8 cellular contexts compared by ENCODE assay signal in genomic region chr9:129436751-129437625, GRCh38.
DNase-seq lines count a peak whose midpoint lies in the region; ATAC-seq, FAIRE-seq and TF ChIP-seq lines count a peak whose summit lies in the region.

No MANE protein-coding gene starts in this region.

- CTCF ChIA-PET in SK-N-SH (lab: Yijun Ruan, JAX): interaction anchor here (0.9 to 2.1 kb wide), 7 partner anchors 9 to 298 kb away, joined by 3 to 9 read pairs (median 4); no protein-coding TSS in a partner anchor

- H3K79me2 ChIP-seq in SK-N-SH (ENCODE audit: insufficient read depth): no peaks in the 10 kb centered on the region

- no peaks in the 10 kb centered on the region for H3K9me3 ChIP-seq in SK-N-SH

- TF ChIP-seq RAD21 in SK-N-SH (IDR thresholded peaks at IDR 0.05; ENCODE audit: low read length): no peak; the same call in 1 of the 2 replicates

- peak overlapping the region; percentile 64 for H3K9ac ChIP-seq in SK-N-SH

- H2AFZ ChIP-seq in SK-N-SH (ENCODE audit: low read depth): peak overlapping the region; percentile 82; the same call in 1 of the 2 replicates

- H3K36me3 ChIP-seq in SK-N-SH (replicated peaks in 1 of 2; ENCODE audit: control insufficient read depth in 1 of 2, insufficient read depth in 2 of 2, low read length in 1 of 2): no peaks in the 10 kb centered on the region
- H3K36me3 ChIP-seq in bronchial epithelial cell (ENCODE audit: control insufficient read depth, insufficient read depth, low read length): no peaks in the 10 kb centered on the region

- H3K9me2 ChIP-seq in SK-N-SH: no peaks in the 10 kb centered on the region

- H3K4me3 ChIP-seq in SK-N-SH (ENCODE audit: low read depth in 2 of 2, low read length in 1 of 2) (peak overlapping the region; percentile 51 to 70), bronchial epithelial cell (ENCODE audit: low read depth, low read length) (peak overlapping the region; percentile 16), skin epidermis (peak overlapping the region; percentile 33 to 55 (median 40))

- TF ChIP-seq CTCF in SK-N-SH (IDR thresholded peaks at IDR 0.05) (no peak), bronchial epithelial cell (IDR thresholded peaks at IDR 0.05; ENCODE audit: insufficient read depth, low read length, severe bottlenecking) (no peak)

- 53% methylated on average over 65 of the region's 78 CpGs for WGBS in SK-N-SH (ENCODE audit: low lambda C conversion rate)

- FAIRE-seq in bronchial epithelial cell (lab: Jason Lieb, UNC): no peak

- H3K27ac ChIP-seq in SK-N-SH (ENCODE audit: low read depth in 2 of 2, low read length in 1 of 2): peak overlapping the region in 1 of 2 experiments; percentile 64; a peak in 3 of 4 replicates
- H3K27ac ChIP-seq in skin epidermis: peak overlapping the region in 18 of 21 experiments; percentile 0 to 84 (median 63)

- DNase-seq in NCI-H345 (lab: John Stamatoyannopoulos, UW) (peak; percentile 21), NCI-H345 treated with DMSO at 0.1 percent for 48 hours (lab: John Stamatoyannopoulos, UW; ENCODE audit: unreplicated experiment) (no peak), SK-N-SH (peak; percentile 88), bronchial epithelial cell (ENCODE audit: low read depth) (no peak), islet precursor cell (peak; percentile 74), kidney tubule cell (ENCODE audit: low spot score) (no peak)

- H3K4me2 ChIP-seq in SK-N-SH: peak overlapping the region; percentile 92

- peaks cover 0 to 26% of the 10 kb centered on the region in 2 experiments; a peak in 1 of 4 replicates for H3K4me1 ChIP-seq in SK-N-SH (ENCODE audit: control insufficient read depth in 1 of 2, insufficient read depth in 2 of 2, low read depth in 1 of 2, low read length in 1 of 2)

- no peaks in the 10 kb centered on the region for H3F3A ChIP-seq in SK-N-SH (replicated peaks; ENCODE audit: insufficient read depth)

- H3K27me3 ChIP-seq in SK-N-SH (ENCODE audit: insufficient read depth): no peaks in the 10 kb centered on the region
- H3K27me3 ChIP-seq in bronchial epithelial cell (ENCODE audit: control insufficient read depth, insufficient read depth, low read length): peaks cover 17% of the 10 kb centered on the region

- H4K20me1 ChIP-seq in SK-N-SH (ENCODE audit: insufficient read depth): no peaks in the 10 kb centered on the region

- POLR2A ChIA-PET in SK-N-SH (lab: Yijun Ruan, JAX): interaction anchor here (0.7 to 2.9 kb wide), 5 partner anchors 9 to 259 kb away, joined by 3 to 10 read pairs (median 9); partner anchors contain the start of gene IER5L

- no peak for ATAC-seq in HG03039 (IDR thresholded peaks at IDR 0.05; ENCODE audit: unreplicated experiment)

- 0 out of 4 replicates have a peak, but pooled peaks of 1 of the 2 experiments have one; percentile 17 for TF ChIP-seq EP300 in SK-N-SH (IDR thresholded peaks at IDR 0.05; ENCODE audit: borderline replicate concordance in 1 of 2, low read depth in 1 of 2, low read length in 1 of 2)

TF ChIP-seq in SK-N-SH, 30 proteins besides CTCF, POLR2A, EP300 and RAD21:
- no peak for TF ChIP-seq ELF1 (IDR thresholded peaks at IDR 0.05)
- TF ChIP-seq FOXM1 (IDR thresholded peaks at IDR 0.05; ENCODE audit: low read depth): no peak
- TF ChIP-seq NRF1 (IDR thresholded peaks at IDR 0.05; ENCODE audit: low read depth, low read length): peak; percentile 51; the same call in 1 of the 2 replicates
- TF ChIP-seq SIN3A (IDR thresholded peaks at IDR 0.05; ENCODE audit: borderline replicate concordance, low read depth, low read length): peak; percentile 14; the same call in 1 of the 2 replicates
- peak; percentile 74; the same call in 1 of the 2 replicates for TF ChIP-seq MXI1 (IDR thresholded peaks at IDR 0.05; ENCODE audit: low read depth, low read length)
TF ChIP-seq in SK-N-SH: peak in this region for 3.

Comparison
In these comparisons a context has a peak if more than half of its experiments do, and no peak if none do; other contexts are left out.
1. DNase-seq: peak in NCI-H345 (single experiment), SK-N-SH (single experiment) and islet precursor cell (single experiment); none in NCI-H345 treated with DMSO at 0.1 percent for 48 hours (single experiment), bronchial epithelial cell (single experiment) and kidney tubule cell (single experiment).
2. Peak in every context shown above with its lines, with median percentiles within 50 percentile points of each other: H3K4me3 ChIP-seq.